Comparison of ENCODE assay signal across 7 cellular contexts in the genomic region with DNA sequence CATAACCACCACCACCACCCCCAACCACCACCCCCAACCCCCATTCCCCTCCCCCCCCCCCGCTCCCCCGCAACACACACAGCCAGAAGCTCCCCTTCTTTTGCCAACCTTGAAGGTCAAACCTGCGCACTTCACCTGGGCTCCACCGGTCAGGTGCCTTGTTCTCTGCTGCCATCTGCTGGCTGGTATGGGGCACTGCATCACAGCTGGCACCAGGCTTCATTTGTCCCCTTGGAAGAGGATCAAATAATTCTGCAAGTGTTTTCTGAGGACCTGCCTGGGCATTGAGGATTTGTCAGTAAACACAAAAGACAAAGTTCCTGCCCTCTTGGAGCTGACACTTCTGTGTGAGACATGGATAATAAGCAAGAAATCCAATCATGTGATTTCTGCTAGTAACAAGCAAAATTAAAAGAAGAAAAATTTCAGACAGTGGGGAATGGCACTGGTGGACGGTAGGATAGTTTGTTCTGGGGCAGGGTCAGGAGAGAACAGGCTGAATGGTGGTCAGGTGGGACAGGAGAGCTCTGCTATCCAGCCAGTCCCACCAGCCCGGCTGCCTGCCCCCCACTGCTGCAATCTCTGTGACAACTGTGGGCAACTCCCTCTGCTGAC. TPM values are rescaled to one million over a fixed set of nuclear protein-coding genes. Genes with fewer than 3 reads are reported as not detected.
DNase-seq lines count a peak whose midpoint lies in the region; ATAC-seq and TF ChIP-seq lines count a peak whose summit lies in the region.

No MANE protein-coding gene starts in this region.

- CTCF ChIA-PET in WTC11 (lab: Charles Lee), result interaction anchor here (0.6 to 6.1 kb wide), 53 partner anchors 9 to 1010 kb away, joined by 3 to 360 read pairs (median 6); a partner anchor contains a TSS
- CTCF ChIA-PET in mammary epithelial cell (lab: Charles Lee; ENCODE audit: low non-redundant PET), result interaction anchor here (0.6 to 1.3 kb wide), 4 partner anchors 42 to 722 kb away, joined by 7 to 13 read pairs (median 10); no protein-coding TSS in a partner anchor

- H2AFZ ChIP-seq in mammary epithelial cell (ENCODE audit: low read depth, low read length), result no peak overlapping the region

- peak; percentile 8 for DNase-seq in NCI-H146 treated with DMSO at 0.1 percent for 48 hours (lab: John Stamatoyannopoulos, UW; ENCODE audit: unreplicated experiment)
- DNase-seq in WTC11 (ENCODE audit: low spot score), result peak; percentile 85
- DNase-seq in mammary epithelial cell, result peak; percentile 30
- no peak for DNase-seq in kidney epithelial cell (ENCODE audit: low read depth)
- peak; percentile 72 for DNase-seq in stimulated activated CD4-positive, alpha-beta T cell treated with anti-CD3 and anti-CD28 coated beads, Interleukin-4, amount 100 ng/mL, for 24 hours

- H3K27ac Mint-ChIP-seq in WTC11, result no peak overlapping the region

- no peak overlapping the region for H3K9ac ChIP-seq in mammary epithelial cell (ENCODE audit: insufficient read depth, low read length)

- H3K9me3 ChIP-seq in mammary epithelial cell (replicated peaks; ENCODE audit: insufficient read depth, low read length), result peaks cover 2% of the 10 kb centered on the region

- H3K4me3 ChIP-seq in mammary epithelial cell (replicated peaks in 1 of 3; ENCODE audit: insufficient read depth in 1 of 3, low read depth in 2 of 3, low read length in 3 of 3), result no peak overlapping the region
- no peak overlapping the region for H3K4me3 ChIP-seq in kidney epithelial cell (ENCODE audit: low read depth, low read length)

- in situ Hi-C loops in mammary epithelial cell (cut with MboI; ENCODE audit: low sequenced_read_pairs in 2 of 2), result loop anchor here (5.0 kb wide), 1 partner anchor 56 kb away; no protein-coding TSS in a partner anchor

- WGBS in mammary epithelial cell (ENCODE audit: low coverage, missing lambda C conversion rate), result 30% methylated on average over 6 of the region's 6 CpGs

- peaks cover 2% of the 10 kb centered on the region for H4K20me1 ChIP-seq in mammary epithelial cell (ENCODE audit: insufficient read depth, low read length)

- BruUV-seq in mammary epithelial cell (replicated peaks; lab: Mats Ljungman, UMichigan), result no TSS peak

- peak; percentile 97 for TF ChIP-seq CTCF in GM12873 (IDR thresholded peaks at IDR 0.05; ENCODE audit: insufficient read depth, low read depth, low read length, missing control alignments)
- TF ChIP-seq CTCF in WTC11 (IDR thresholded peaks at IDR 0.05), result peak; percentile 98
- peak; percentile 99 for TF ChIP-seq CTCF in mammary epithelial cell (conservative IDR thresholded peaks at IDR 0.05 in 1 of 2, IDR thresholded peaks at IDR 0.05 in 1 of 2; ENCODE audit: extremely low read depth in 1 of 2, insufficient read depth in 1 of 2, low read depth in 1 of 2, low read length in 2 of 2)
- peak; percentile 98 for TF ChIP-seq CTCF in kidney epithelial cell (IDR thresholded peaks at IDR 0.05; ENCODE audit: insufficient read depth, low read length, poor library complexity, severe bottlenecking)

- no peaks in the 10 kb centered on the region for H3K4me1 ChIP-seq in mammary epithelial cell (ENCODE audit: insufficient read depth, low read length)

- POLR2A ChIA-PET in WTC11 (lab: Charles Lee), result interaction anchor here (0.9 to 1.2 kb wide), 3 partner anchors 44 to 57 kb away, joined by 3 to 4 read pairs (median 3); no protein-coding TSS in a partner anchor

- H3K4me1 Mint-ChIP-seq in WTC11, result peaks cover 7% of the 10 kb centered on the region

- no peak overlapping the region for H3K4me3 Mint-ChIP-seq in WTC11

- H3K27me3 ChIP-seq in mammary epithelial cell (ENCODE audit: insufficient read depth, low read length) (no peaks in the 10 kb centered on the region), kidney epithelial cell (ENCODE audit: control insufficient read depth, insufficient read depth, low read length) (peaks cover 21% of the 10 kb centered on the region)

- intact Hi-C loops in mammary epithelial cell (cut with micrococcal nuclease), result loop anchor here (1.0 kb wide), 3 partner anchors 53 to 223 kb away; no protein-coding TSS in a partner anchor

- ATAC-seq in WTC11 (peak; percentile 86), HG02884 (IDR thresholded peaks at IDR 0.05; ENCODE audit: unreplicated experiment) (no peak)

- no peaks in the 10 kb centered on the region for H3K9me3 Mint-ChIP-seq in WTC11

- no peaks in the 10 kb centered on the region for H3K79me2 ChIP-seq in mammary epithelial cell (ENCODE audit: insufficient read depth, low read length)

- peaks cover 3% of the 10 kb centered on the region; the same call in 1 of the 2 replicates for H3K27me3 Mint-ChIP-seq in WTC11 (ENCODE audit: low read depth)

- H3K27ac ChIP-seq in mammary epithelial cell (ENCODE audit: insufficient read depth, low read depth, low read length), result no peak overlapping the region

- H3K4me2 ChIP-seq in mammary epithelial cell (ENCODE audit: insufficient read depth, low read depth, low read length), result no peak overlapping the region

- dilution Hi-C loops in mammary epithelial cell (cut with HindIII; ENCODE audit: low sequenced_read_pairs), result no loop called here

- no peaks in the 10 kb centered on the region for H3K36me3 ChIP-seq in mammary epithelial cell (ENCODE audit: insufficient read depth, low read length)
- no peaks in the 10 kb centered on the region for H3K36me3 ChIP-seq in kidney epithelial cell (ENCODE audit: control insufficient read depth, insufficient read depth, low read length)

- H3K36me3 Mint-ChIP-seq in WTC11, result no peaks in the 10 kb centered on the region

TF ChIP-seq in WTC11, 78 proteins besides CTCF, POLR2A, EP300 and RAD21:
- TF ChIP-seq SMAD3 (CRISPR knock-in tag; IDR thresholded peaks at IDR 0.05; ENCODE audit: borderline replicate concordance), result no peak
- TF ChIP-seq TP53 (CRISPR knock-in tag; IDR thresholded peaks at IDR 0.05), result no peak
- peak; percentile 50; the same call in 1 of the 2 replicates for TF ChIP-seq TEAD1 (CRISPR knock-in tag; IDR thresholded peaks at IDR 0.05)
- TF ChIP-seq, protein P1, sequence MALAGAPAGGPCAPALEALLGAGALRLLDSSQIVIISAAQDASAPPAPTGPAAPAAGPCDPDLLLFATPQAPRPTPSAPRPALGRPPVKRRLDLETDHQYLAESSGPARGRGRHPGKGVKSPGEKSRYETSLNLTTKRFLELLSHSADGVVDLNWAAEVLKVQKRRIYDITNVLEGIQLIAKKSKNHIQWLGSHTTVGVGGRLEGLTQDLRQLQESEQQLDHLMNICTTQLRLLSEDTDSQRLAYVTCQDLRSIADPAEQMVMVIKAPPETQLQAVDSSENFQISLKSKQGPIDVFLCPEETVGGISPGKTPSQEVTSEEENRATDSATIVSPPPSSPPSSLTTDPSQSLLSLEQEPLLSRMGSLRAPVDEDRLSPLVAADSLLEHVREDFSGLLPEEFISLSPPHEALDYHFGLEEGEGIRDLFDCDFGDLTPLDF (CRISPR knock-in tag; IDR thresholded peaks at IDR 0.05), result no peak
TF ChIP-seq in WTC11: peak in this region for 1.

RNA-seq across cellular contexts. Expression of a gene that starts 55.6 kb away (rescaled TPM):
- total RNA-seq in WTC11 (2021) (4.6 to 12.4 TPM (median 5.1 TPM) in 3 replicates), mammary epithelial cell (10 to 100 TPM; 11.2 to 19.2 TPM), kidney epithelial cell (1.7 and 2.6 TPM in 2 replicates)
- polyA plus RNA-seq in mammary epithelial cell, result 5.3 TPM
- polyA minus RNA-seq in mammary epithelial cell, result 9.3 TPM
